In genomic region chr9:71822455-71822854, GRCh38 we compare ENCODE assay signal across 23 cellular contexts. TPM values are rescaled to one million over a fixed set of nuclear protein-coding genes. Genes with fewer than 3 reads are reported as not detected.
DNase-seq lines count a peak whose midpoint lies in the region; ATAC-seq and TF ChIP-seq lines count a peak whose summit lies in the region.
"Had no signal": no experiment of that assay in that cellular context is flagged by ENCODE, and none has a peak within 500 bp of the region (broad histone marks: within the 10 kb centered on the region; RNA-seq: fewer than 3 reads in every experiment).

No MANE protein-coding gene starts in this region.

- DNase-seq in Jurkat, Clone E6-1 (ENCODE audit: low read depth, low spot score), result peak; percentile 84
- DNase-seq in fibroblast of villous mesenchyme (ENCODE audit: low read depth), result peak; percentile 39
- DNase-seq in NCI-H2107 (lab: John Stamatoyannopoulos, UW), result no peak
- DNase-seq: activated CD4-positive, alpha-beta T cell treated with anti-CD3 and anti-CD28 coated beads, Interleukin-2, amount 50 U/mL, for 1 hour; activated CD8-positive, alpha-beta memory T cell treated with anti-CD3 and anti-CD28 coated beads, Interleukin-2, amount 10 ng/mL, durations not matched to agents 7 days and 5 days; activated naive CD4-positive, alpha-beta T cell treated with anti-CD3 and anti-CD28 coated beads, Interleukin-2, amount 50 U/mL, for 16 hours; C1 segment of cervical spinal cord; left colon; NCI-H1105 treated with DMSO at 0.1 percent for 48 hours; NCI-H2081; NCI-H774; pancreas; right cardiac atrium; SIG-M5; stimulated activated CD4-positive, alpha-beta T cell treated with anti-CD3 and anti-CD28 coated beads, Interleukin-4, amount 100 ng/mL, for 1 hour had no signal

- no peaks in the 10 kb centered on the region for H3K9me3 ChIP-seq in parathyroid adenoma (ENCODE audit: control insufficient read depth, low read length)
- H3K9me3 ChIP-seq: pancreas had no signal

- peaks cover 5% of the 10 kb centered on the region for H3K4me1 ChIP-seq in parathyroid adenoma
- H3K4me1 ChIP-seq: pancreas had no signal

- no peak overlapping the region for H2AFZ ChIP-seq in parathyroid adenoma

- no peak overlapping the region for H3K4me3 ChIP-seq in Jurkat, Clone E6-1 (ENCODE audit: low read length)
- no peak overlapping the region for H3K4me3 ChIP-seq in fibroblast of villous mesenchyme (ENCODE audit: low read depth, low read length)
- peak overlapping the region; percentile 15 for H3K4me3 ChIP-seq in parathyroid adenoma (ENCODE audit: low read depth, low read length)
- H3K4me3 ChIP-seq: pancreas had no signal

- no peaks in the 10 kb centered on the region for H3K79me2 ChIP-seq in parathyroid adenoma

- H3K4me2 ChIP-seq in parathyroid adenoma (ENCODE audit: low read length), result peak overlapping the region; percentile 53

- no peak overlapping the region for H3K27ac ChIP-seq in parathyroid adenoma
- H3K27ac ChIP-seq: epithelial cell of prostate, pancreas had no signal

- ATAC-seq in SK-N-SH treated with all-trans-retinoic acid at 6 μM for 48 hours (peak; percentile 44; the same call in 2 of the 3 replicates), GM18861 (IDR thresholded peaks at IDR 0.05; ENCODE audit: unreplicated experiment) (no peak), GM18498 (IDR thresholded peaks at IDR 0.05; ENCODE audit: unreplicated experiment) (no peak)
- ATAC-seq: activated CD8-positive, alpha-beta memory T cell treated with anti-CD3 and anti-CD28 coated beads, Interleukin-2, amount 10 ng/mL, durations not matched to agents 7 days and 5 days; left colon; natural killer cell treated with Interleukin-12 subunit alpha and Interleukin-12 subunit beta and Interleukin-15 and Interleukin-18, amount 100 ng/mL, for 72 hours; Panc1; pancreas; right cardiac atrium; stimulated activated memory B cell treated with anti-CD40 and anti-IgM and Interleukin-4, amounts not matched to agents 10 μg/mL and 1 μg/mL and 100 μg/mL, for 72 hours had no signal

- no peak overlapping the region for H3K9ac ChIP-seq in parathyroid adenoma

- H3K27me3 ChIP-seq in parathyroid adenoma (ENCODE audit: control insufficient read depth, insufficient read depth, low read length), result no peaks in the 10 kb centered on the region
- H3K27me3 ChIP-seq: pancreas had no signal

- no peaks in the 10 kb centered on the region for H3K36me3 ChIP-seq in parathyroid adenoma (ENCODE audit: control insufficient read depth, insufficient read depth, low read length)
- H3K36me3 ChIP-seq: pancreas had no signal

- TF ChIP-seq CTCF in fibroblast of villous mesenchyme (IDR thresholded peaks at IDR 0.05; ENCODE audit: insufficient read depth, low read depth, low read length) (no peak), parathyroid adenoma (IDR thresholded peaks at IDR 0.05) (no peak)

TF ChIP-seq in SK-N-SH treated with all-trans-retinoic acid at 6 μM for 48 hours, 23 proteins besides CTCF, POLR2A, EP300 and RAD21:
- TF ChIP-seq CSRNP3 (CRISPR knock-in tag; IDR thresholded peaks at IDR 0.05) (no peak), TCF4 (CRISPR knock-in tag; IDR thresholded peaks at IDR 0.05; ENCODE audit: borderline replicate concordance) (peak; percentile 48; the same call in 1 of the 2 replicates)

RNA-seq across cellular contexts. Expression of gene CEMIP2, which starts 54.1 kb away (rescaled TPM):
- polyA plus RNA-seq in Jurkat, Clone E6-1 (2012; ENCODE audit: insufficient read depth, insufficient read length), result 5.5 TPM
- total RNA-seq in fibroblast of villous mesenchyme, result 153 and 180 TPM in 2 replicates
